In the genomic region with DNA sequence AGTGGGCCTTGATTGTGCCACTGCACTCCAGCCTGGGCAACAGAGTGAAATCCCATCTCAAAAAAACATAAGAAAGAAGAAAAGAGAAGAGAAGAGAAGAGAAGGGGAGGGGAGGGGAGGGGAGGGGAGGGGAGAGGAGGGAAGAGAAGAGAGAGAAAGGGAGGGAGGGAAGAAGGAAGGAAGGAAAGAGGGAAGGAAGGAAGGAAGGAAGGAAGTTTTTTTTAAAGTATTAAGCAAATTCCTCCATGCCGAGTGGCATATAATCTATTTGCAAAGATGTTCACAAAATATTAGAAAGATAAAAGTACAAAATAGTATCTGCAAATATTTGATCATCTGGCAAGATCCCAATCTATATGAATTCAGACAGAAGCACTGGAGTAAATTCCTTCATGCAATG, we compare ENCODE assay signal across 8 cellular contexts. TPM values are rescaled to one million over a fixed set of nuclear protein-coding genes. Genes with fewer than 3 reads are reported as not detected.
"Had no signal": no experiment of that assay in that cellular context is flagged by ENCODE, and none has a peak within 500 bp of the region (broad histone marks: within the 10 kb centered on the region; RNA-seq: fewer than 3 reads in every experiment).

No MANE protein-coding gene starts in this region.

- H3K27ac ChIP-seq: HL-60, KMS-11 had no signal

- DNase-seq: IMR-90, KBM-7, KG1 had no signal

- H3K4me2 ChIP-seq: KMS-11 had no signal

- ATAC-seq: K562 had no signal

- FAIRE-seq: HTR-8/SVneo, K562 had no signal

- H3K9ac ChIP-seq: KMS-11 had no signal

- H3K4me3 ChIP-seq: K562 had no signal

RNA-seq across cellular contexts. Expression of gene CFAP300, which starts 10.5 kb away (rescaled TPM):
- total RNA-seq: K562 had no signal
- polyA plus RNA-seq: IgD-negative memory B cell, K562 had no signal
